In the genomic region with DNA sequence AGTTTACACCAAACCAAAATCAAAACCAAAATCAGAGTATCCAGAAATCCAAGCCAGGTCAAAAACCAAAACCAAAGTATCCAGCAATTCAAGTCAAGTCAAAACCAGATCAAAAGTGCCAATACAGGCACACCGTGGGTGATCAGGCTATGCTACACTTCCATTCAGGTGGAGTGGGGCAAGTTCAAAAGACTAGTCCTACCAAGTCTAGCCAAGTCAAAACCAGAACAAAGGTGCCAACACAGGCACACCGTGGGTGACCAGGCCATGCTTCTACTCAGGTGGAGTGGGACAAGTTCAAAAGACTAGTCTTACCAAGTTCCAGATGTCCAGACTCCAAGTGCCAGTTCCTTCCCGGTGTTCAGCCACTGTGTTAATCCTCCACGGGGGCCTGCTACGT, we compare ENCODE assay signal across 13 cellular contexts. TPM values are rescaled to one million over a fixed set of nuclear protein-coding genes. Genes with fewer than 3 reads are reported as not detected.
"Had no signal": no experiment of that assay in that cellular context is flagged by ENCODE, and none has a peak within 500 bp of the region (broad histone marks: within the 10 kb centered on the region; RNA-seq: fewer than 3 reads in every experiment).

No MANE protein-coding gene starts in this region.

RNA-seq across cellular contexts. Expression of a gene that starts 0.5 kb away (rescaled TPM):
- total RNA-seq: activated naive CD4-positive, alpha-beta T cell treated with anti-CD3 and anti-CD28 coated beads, Interleukin-2, amount 50 U/mL, for 72 hours; activated T-cell treated with anti-CD3 and anti-CD28 coated beads, Interleukin-2, amount 50 U/mL, for 72 hours; endothelial cell of umbilical vein; left cardiac atrium; left ventricle myocardium superior; lung microvascular endothelial cell; progenitor cell of endocrine pancreas; skeletal muscle tissue; thoracic aorta had no signal
- polyA plus RNA-seq: endothelial cell of umbilical vein; keratinocyte; naive thymus-derived CD4-positive, alpha-beta T cell; neural cell; ovary had no signal
